ENCODE assay signal across 16 cellular contexts in genomic region chr2:66301767-66302140, GRCh38.
"Had no signal": no experiment of that assay in that cellular context is flagged by ENCODE, and none has a peak within 500 bp of the region (broad histone marks: within the 10 kb centered on the region; RNA-seq: fewer than 3 reads in every experiment).

No MANE protein-coding gene starts in this region.

- H3K27me3 Mint-ChIP-seq: activated naive CD8-positive, alpha-beta T cell; activated T-helper 17 cell treated with anti-CD3 and anti-CD28 coated beads, Interleukin-2, amount 50 U/mL, for 72 hours had no signal

- H3K36me3 Mint-ChIP-seq: activated naive CD8-positive, alpha-beta T cell; mesothelial cell of epicardium; natural killer cell treated with Interleukin-12 subunit alpha and Interleukin-12 subunit beta and Interleukin-15 and Interleukin-18, amount 100 ng/mL, for 72 hours; WTC11 had no signal

- DNase-seq: activated naive CD4-positive, alpha-beta T cell; activated T-cell treated with anti-CD3 and anti-CD28 coated beads, Interleukin-2, amount 50 U/mL, for 1 hour; effector CD4-positive, alpha-beta T cell; kidney; nucleus accumbens; stimulated activated CD4-positive, alpha-beta T cell treated with anti-CD3 and anti-CD28 coated beads, Interleukin-4, amount 100 ng/mL, for 24 hours; stimulated activated naive CD8-positive, alpha-beta T cell treated with anti-CD3 and anti-CD28 coated beads, Interleukin-15, Interleukin-2, amounts not matched to agents 100 U/mL and 50 U/mL, for 24 hours; substantia nigra; T1000 had no signal

- H3K4me1 Mint-ChIP-seq: activated T-helper 17 cell treated with anti-CD3 and anti-CD28 coated beads, Interleukin-2, amount 50 U/mL, for 72 hours had no signal

- H3K36me3 ChIP-seq: tibial nerve had no signal

- H3K27me3 ChIP-seq: tibial nerve had no signal

- H3K4me3 Mint-ChIP-seq: activated naive CD8-positive, alpha-beta T cell; activated T-helper 17 cell treated with anti-CD3 and anti-CD28 coated beads, Interleukin-2, amount 50 U/mL, for 72 hours; mesothelial cell of epicardium; natural killer cell treated with Interleukin-12 subunit alpha and Interleukin-12 subunit beta and Interleukin-15 and Interleukin-18, amount 100 ng/mL, for 72 hours; T-helper 1 cell treated with Interleukin-12 subunit alpha and Interleukin-12 subunit beta and Interleukin-4 antibody, amounts not matched to agents 30 μg/mL and 1 μg/mL, for 36 hours; WTC11 had no signal

- H3K9me3 ChIP-seq: tibial nerve had no signal

- H3K9me3 Mint-ChIP-seq: mesothelial cell of epicardium; natural killer cell treated with Interleukin-12 subunit alpha and Interleukin-12 subunit beta and Interleukin-15 and Interleukin-18, amount 100 ng/mL, for 72 hours; WTC11 had no signal

- H3K27ac Mint-ChIP-seq: activated naive CD8-positive, alpha-beta T cell; activated T-helper 17 cell treated with anti-CD3 and anti-CD28 coated beads, Interleukin-2, amount 50 U/mL, for 72 hours; mesothelial cell of epicardium; natural killer cell treated with Interleukin-12 subunit alpha and Interleukin-12 subunit beta and Interleukin-15 and Interleukin-18, amount 100 ng/mL, for 72 hours; T-helper 1 cell treated with Interleukin-12 subunit alpha and Interleukin-12 subunit beta and Interleukin-4 antibody, amounts not matched to agents 30 μg/mL and 1 μg/mL, for 36 hours; WTC11 had no signal
